ENCODE assay signal across 1 cellular context in genomic region chr6:158142789-158143188, GRCh38.
TF ChIP-seq lines count a peak whose summit lies in the region.

No MANE protein-coding gene starts in this region.

TF ChIP-seq in endothelial cell of umbilical vein, 7 proteins besides CTCF, POLR2A, EP300 and RAD21:
- no peak for TF ChIP-seq GATA2 (IDR thresholded peaks at IDR 0.05; ENCODE audit: insufficient read depth, insufficient read length, low read depth, low read length)
- no peak for TF ChIP-seq POLR2AphosphoS5 (IDR thresholded peaks at IDR 0.05; ENCODE audit: insufficient read depth, low read depth, low read length)
- TF ChIP-seq MAX (IDR thresholded peaks at IDR 0.05; ENCODE audit: insufficient read depth, insufficient read length), result no peak
- TF ChIP-seq JUN (IDR thresholded peaks at IDR 0.05; ENCODE audit: borderline replicate concordance, insufficient read depth, insufficient read length, low read depth), result no peak
- no peak for TF ChIP-seq EZH2 (IDR thresholded peaks at IDR 0.05; ENCODE audit: borderline replicate concordance, low read depth, low read length, severe bottlenecking)
- TF ChIP-seq FOS (IDR thresholded peaks at IDR 0.05; ENCODE audit: borderline replicate concordance, insufficient read depth, low read length), result no peak
- no peak for TF ChIP-seq MYC (IDR thresholded peaks at IDR 0.05; ENCODE audit: low read depth, low read length)
TF ChIP-seq in endothelial cell of umbilical vein: peak in this region for 0.
